11 cellular contexts compared by ENCODE assay signal in genomic region chr20:45049904-45050471, GRCh38. TPM values are rescaled to one million over a fixed set of nuclear protein-coding genes. Genes with fewer than 3 reads are reported as not detected.
DNase-seq lines count a peak whose midpoint lies in the region; ATAC-seq and TF ChIP-seq lines count a peak whose summit lies in the region.
"Had no signal": no experiment of that assay in that cellular context is flagged by ENCODE, and none has a peak within 500 bp of the region (broad histone marks: within the 10 kb centered on the region; RNA-seq: fewer than 3 reads in every experiment).

No MANE protein-coding gene starts in this region.

- H3K36me3 Mint-ChIP-seq in activated naive CD8-positive, alpha-beta T cell treated with anti-CD3 and anti-CD28 coated beads, Interleukin-2, amount 50 U/mL, for 24 hours (ENCODE audit: low read depth), result peaks cover 53% of the 10 kb centered on the region
- no peaks in the 10 kb centered on the region for H3K36me3 Mint-ChIP-seq in neural progenitor cell

- ATAC-seq in activated naive CD8-positive, alpha-beta T cell treated with anti-CD3 and anti-CD28 coated beads, Interleukin-2, amount 50 U/mL, for 24 hours, result peak; percentile 78
- ATAC-seq in GM19035 (IDR thresholded peaks at IDR 0.05; ENCODE audit: unreplicated experiment), result no peak
- no peak for ATAC-seq in HG02973 (IDR thresholded peaks at IDR 0.05; ENCODE audit: unreplicated experiment)

- no peaks in the 10 kb centered on the region for H3F3A ChIP-seq in neural progenitor cell (ENCODE audit: low read depth)

- no peak overlapping the region for H2AFZ ChIP-seq in neural progenitor cell (replicated peaks)

- no peak overlapping the region for H3K4me2 ChIP-seq in neural progenitor cell

- no peaks in the 10 kb centered on the region for H3K9me3 ChIP-seq in neural progenitor cell (ENCODE audit: low read depth)

- H3K9me3 Mint-ChIP-seq in activated naive CD8-positive, alpha-beta T cell treated with anti-CD3 and anti-CD28 coated beads, Interleukin-2, amount 50 U/mL, for 24 hours, result no peaks in the 10 kb centered on the region
- no peaks in the 10 kb centered on the region for H3K9me3 Mint-ChIP-seq in neural progenitor cell

- DNase-seq in GM12865 (ENCODE audit: low read depth) (peak; percentile 18), MV-4-11 (lab: John Stamatoyannopoulos, UW) (peak; percentile 16), neural progenitor cell (ENCODE audit: low spot score) (peak; percentile 43), NCI-H187 treated with DMSO at 0.1 percent for 48 hours (lab: John Stamatoyannopoulos, UW) (no peak), NCI-H1436 treated with DMSO at 0.1 percent for 48 hours (lab: John Stamatoyannopoulos, UW) (no peak)
- peak; percentile 33 for DNase-seq in activated naive CD8-positive, alpha-beta T cell treated with anti-CD3 and anti-CD28 coated beads, Interleukin-2, amount 50 U/mL, for 24 hours
- DNase-seq: NCI-H1105, SHP77 treated with DMSO at 0.1 percent for 48 hours had no signal

- H3K27me3 Mint-ChIP-seq in activated naive CD8-positive, alpha-beta T cell treated with anti-CD3 and anti-CD28 coated beads, Interleukin-2, amount 50 U/mL, for 24 hours, result no peaks in the 10 kb centered on the region
- H3K27me3 Mint-ChIP-seq in neural progenitor cell (ENCODE audit: insufficient read depth, low read depth), result no peaks in the 10 kb centered on the region

- H3K27me3 ChIP-seq in neural progenitor cell, result no peaks in the 10 kb centered on the region

- H3K4me3 ChIP-seq in GM12865 (ENCODE audit: low read depth, low read length), result no peak overlapping the region
- H3K4me3 ChIP-seq in neural progenitor cell, result no peak overlapping the region
- H3K4me3 ChIP-seq: skin epidermis had no signal

- H3K4me1 Mint-ChIP-seq in activated naive CD8-positive, alpha-beta T cell treated with anti-CD3 and anti-CD28 coated beads, Interleukin-2, amount 50 U/mL, for 24 hours, result peaks cover 78% of the 10 kb centered on the region
- H3K4me1 Mint-ChIP-seq in neural progenitor cell, result peaks cover 39% of the 10 kb centered on the region

- no peaks in the 10 kb centered on the region for H3K79me2 ChIP-seq in neural progenitor cell (ENCODE audit: low read depth)

- peak overlapping the region; percentile 30 for H3K4me3 Mint-ChIP-seq in activated naive CD8-positive, alpha-beta T cell treated with anti-CD3 and anti-CD28 coated beads, Interleukin-2, amount 50 U/mL, for 24 hours
- H3K4me3 Mint-ChIP-seq in neural progenitor cell, result no peak overlapping the region

- H3K36me3 ChIP-seq in neural progenitor cell, result no peaks in the 10 kb centered on the region

- TF ChIP-seq CTCF in GM12865 (IDR thresholded peaks at IDR 0.05; ENCODE audit: insufficient read depth, low read depth, low read length, missing control alignments) (no peak), neural progenitor cell (IDR thresholded peaks at IDR 0.05) (no peak)

- peaks cover 18% of the 10 kb centered on the region for H3K4me1 ChIP-seq in neural progenitor cell

- H3K9ac ChIP-seq in neural progenitor cell, result no peak overlapping the region

- peak overlapping the region; percentile 85 for H3K27ac Mint-ChIP-seq in activated naive CD8-positive, alpha-beta T cell treated with anti-CD3 and anti-CD28 coated beads, Interleukin-2, amount 50 U/mL, for 24 hours
- peak overlapping the region; percentile 16 for H3K27ac Mint-ChIP-seq in neural progenitor cell

- H4K20me1 ChIP-seq in neural progenitor cell (ENCODE audit: low read depth), result peaks cover 45% of the 10 kb centered on the region

- no peak overlapping the region for H3K27ac ChIP-seq in neural progenitor cell

RNA-seq across cellular contexts. Expression of gene KCNS1, which starts 50.9 kb away (rescaled TPM):
- total RNA-seq in neural progenitor cell (ENCODE audit: low replicate concordance), result 0.03 TPM in 1 of 2 replicates, not detected in the other

Comparison
In these comparisons a context has a peak if more than half of its experiments do, and no peak if none do; other contexts are left out.
1. DNase-seq: peak in GM12865 (single experiment), MV-4-11 (single experiment), activated naive CD8-positive, alpha-beta T cell treated with anti-CD3 and anti-CD28 coated beads, Interleukin-2, amount 50 U/mL, for 24 hours (single experiment) and neural progenitor cell (single experiment); none in NCI-H187 treated with DMSO at 0.1 percent for 48 hours (single experiment) and NCI-H1436 treated with DMSO at 0.1 percent for 48 hours (single experiment).